In the genomic region with DNA sequence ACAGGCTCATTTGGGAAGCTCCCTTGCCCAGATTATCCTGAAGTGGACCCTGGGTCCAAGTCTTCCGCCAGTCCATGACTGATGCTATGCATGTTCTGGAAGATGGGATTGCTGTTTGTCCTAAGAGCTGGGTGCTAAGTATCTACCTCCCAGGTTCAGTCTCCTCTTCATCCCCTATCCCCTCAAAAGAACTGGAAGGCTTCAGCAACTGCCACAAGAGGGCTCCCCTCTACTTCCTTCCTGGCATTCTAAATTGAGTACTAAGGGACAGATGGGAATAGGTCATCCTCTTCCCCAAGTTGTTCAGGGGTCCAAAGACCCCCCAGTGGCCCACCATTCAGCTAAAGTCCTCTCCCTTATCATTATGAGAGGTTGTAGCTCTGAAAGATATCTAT, we compare ENCODE assay signal across 1 cellular context.
TF ChIP-seq lines count a peak whose summit lies in the region.

No MANE protein-coding gene starts in this region.

TF ChIP-seq in GM23338, 12 proteins besides CTCF, POLR2A, EP300 and RAD21:
- TF ChIP-seq CREB1 (CRISPR knock-in tag; IDR thresholded peaks at IDR 0.05; ENCODE audit: low read depth) (no peak), ZNF331 (CRISPR knock-in tag; IDR thresholded peaks at IDR 0.05; ENCODE audit: low read depth) (no peak), EZH2 (IDR thresholded peaks at IDR 0.05; ENCODE audit: low read depth, unreplicated experiment) (no peak)
